8 cellular contexts compared by ENCODE assay signal in the genomic region with DNA sequence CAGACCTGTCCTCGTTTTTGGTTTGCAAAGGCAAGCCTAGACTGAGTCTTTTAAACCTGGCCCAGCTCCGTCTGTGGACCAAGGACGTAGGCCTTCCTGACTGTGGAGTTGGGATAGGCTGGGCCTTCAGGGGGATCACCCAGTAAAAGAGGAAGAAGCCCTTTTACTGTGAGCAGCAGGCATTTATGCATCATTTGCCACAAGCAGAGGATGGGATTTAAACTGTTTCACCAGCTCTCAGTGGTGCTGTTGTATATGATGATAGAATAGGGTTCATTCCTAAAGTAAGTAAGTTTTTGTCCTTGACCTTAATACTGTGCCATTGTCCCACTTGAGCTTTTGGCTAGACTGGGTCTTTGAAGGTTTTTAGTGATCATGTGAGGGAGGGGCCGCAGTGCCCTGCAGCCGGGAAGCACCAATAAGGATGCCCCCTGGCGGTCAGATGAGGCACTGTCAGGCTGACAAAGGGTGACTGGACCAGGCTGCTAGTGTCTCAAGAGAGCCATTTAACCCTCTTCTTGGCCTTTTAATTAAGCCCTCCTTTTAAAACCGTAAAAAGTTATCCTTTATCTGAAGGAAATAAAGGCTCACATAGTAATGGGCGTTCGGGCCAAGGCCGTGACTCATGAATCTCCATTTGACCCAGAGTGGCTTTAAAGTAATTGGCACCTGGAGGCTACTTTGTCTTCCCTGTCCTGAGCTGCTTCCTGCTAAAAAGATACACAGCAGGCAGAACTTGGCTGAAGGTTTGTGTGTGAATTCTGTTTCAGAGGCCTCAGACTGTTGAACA.
A peak's percentile ranks its signal among the peaks of the same experiment; 100 is the strongest.
DNase-seq lines count a peak whose midpoint lies in the region; ATAC-seq and TF ChIP-seq lines count a peak whose summit lies in the region.

No MANE protein-coding gene starts in this region.

- ATAC-seq in HG02588 (IDR thresholded peaks at IDR 0.05; ENCODE audit: unreplicated experiment), result peak; percentile 48
- peak; percentile 73 for ATAC-seq in Panc1
- no peak for ATAC-seq in GM19467 (IDR thresholded peaks at IDR 0.05; ENCODE audit: unreplicated experiment)

- TF ChIP-seq CTCF in Panc1 (IDR thresholded peaks at IDR 0.05), result no peak
- TF ChIP-seq CTCF in fibroblast of villous mesenchyme (IDR thresholded peaks at IDR 0.05; ENCODE audit: insufficient read depth, low read depth, low read length), result peak; percentile 94

- CTCF ChIA-PET in Panc1 (lab: Charles Lee), result interaction anchor here (0.6 to 1.2 kb wide), 7 partner anchors 16 to 179 kb away, joined by 3 to 8 read pairs (median 4); no protein-coding TSS in a partner anchor

- H3K4me3 ChIP-seq in Panc1 (ENCODE audit: low read depth in 2 of 2, low read length in 2 of 2) (no peak overlapping the region), fibroblast of villous mesenchyme (ENCODE audit: low read depth, low read length) (no peak overlapping the region), subcutaneous abdominal adipose tissue (ENCODE audit: low read depth in 1 of 5, low read length in 5 of 5) (no peak overlapping the region)

- peak; percentile 49 for DNase-seq in DMS114 treated with DMSO at 0.1 percent for 48 hours (lab: John Stamatoyannopoulos, UW; ENCODE audit: unreplicated experiment)
- peak; percentile 46 for DNase-seq in Panc1 (ENCODE audit: low read depth, low spot score)
- peak; percentile 47 for DNase-seq in activated T-helper 1 cell treated with Interleukin-2 at 50 U/mL for 16 hours (ENCODE audit: low read depth)
- peak; percentile 57 for DNase-seq in fibroblast of villous mesenchyme (ENCODE audit: low read depth)
- peak in 46 of 56 donors; percentile 2 to 80 (median 41) for DNase-seq in nucleus accumbens (lab: John Stamatoyannopoulos, UW)

- POLR2A ChIA-PET in Panc1 (lab: Charles Lee), result interaction anchor here (1.1 kb wide), 1 partner anchor 38 kb away, joined by 4 read pairs; no protein-coding TSS in a partner anchor

- H3K27ac ChIP-seq in Panc1 (ENCODE audit: low read length) (no peak overlapping the region), subcutaneous abdominal adipose tissue (ENCODE audit: low read depth, low read length) (peak overlapping the region; percentile 88)

- peak overlapping the region in 2 of 5 donors; percentile 26 to 42 for H3K9ac ChIP-seq in subcutaneous abdominal adipose tissue (ENCODE audit: low read length in 5 of 5)

- no TSS peak for BruUV-seq in Panc1 (replicated peaks; lab: Mats Ljungman, UMichigan)

- in situ Hi-C loops in Panc1 (cut with HindIII; ENCODE audit: low pct_unique_long_range_greater_than_20kb, low sequenced_read_pairs), result no loop called here

- H3K36me3 ChIP-seq in Panc1 (ENCODE audit: control insufficient read depth, insufficient read depth, low read length) (peaks cover 8% of the 10 kb centered on the region), subcutaneous abdominal adipose tissue (ENCODE audit: control insufficient read depth in 5 of 5, insufficient read depth in 5 of 5, low read length in 5 of 5) (peaks cover 5 to 51% (median 38%) of the 10 kb centered on the region in 5 donors)

- no peaks in the 10 kb centered on the region for H3K27me3 ChIP-seq in Panc1 (ENCODE audit: control insufficient read depth, insufficient read depth, low read length)
- H3K27me3 ChIP-seq in subcutaneous abdominal adipose tissue (ENCODE audit: control insufficient read depth in 5 of 5, insufficient read depth in 4 of 5, low read length in 5 of 5), result no peaks in the 10 kb centered on the region

- intact Hi-C loops in Panc1 (cut with micrococcal nuclease; ENCODE audit: unreplicated experiment), result loop anchor here (2.0 kb wide), 1 partner anchor 178 kb away; no protein-coding TSS in a partner anchor

- H3K9me3 ChIP-seq in Panc1 (ENCODE audit: control insufficient read depth, insufficient read depth, low read depth, low read length) (no peaks in the 10 kb centered on the region), subcutaneous abdominal adipose tissue (ENCODE audit: control insufficient read depth in 5 of 5, low read length in 5 of 5) (no peaks in the 10 kb centered on the region)

- peaks cover 21% of the 10 kb centered on the region for H3K4me1 ChIP-seq in Panc1 (ENCODE audit: control insufficient read depth, insufficient read depth, low read length)
- peaks cover 24 to 51% (median 46%) of the 10 kb centered on the region in 5 donors for H3K4me1 ChIP-seq in subcutaneous abdominal adipose tissue (ENCODE audit: control insufficient read depth in 5 of 5, insufficient read depth in 5 of 5, low read length in 5 of 5)
